In the genomic region with DNA sequence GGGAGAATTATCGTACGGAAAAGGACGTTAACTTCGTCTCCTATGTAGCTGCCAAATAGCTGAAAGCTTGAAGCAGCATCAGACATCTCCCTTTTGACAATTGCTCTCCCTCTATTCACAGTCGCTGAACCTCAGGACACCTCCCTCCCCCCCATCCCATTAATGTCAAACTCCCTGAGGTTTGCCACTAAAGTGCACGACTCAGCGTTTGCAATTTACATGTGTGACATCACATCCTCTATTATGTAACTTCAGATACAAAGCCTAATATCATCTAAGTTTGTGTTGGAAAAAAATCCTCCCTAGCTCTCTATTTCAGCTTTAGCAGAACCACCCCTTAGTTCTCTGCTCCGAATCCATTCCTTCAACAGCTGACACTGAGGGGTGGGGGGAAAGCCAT, we compare ENCODE assay signal across 12 cellular contexts. TPM values are rescaled to one million over a fixed set of nuclear protein-coding genes. Genes with fewer than 3 reads are reported as not detected.
DNase-seq lines count a peak whose midpoint lies in the region; ATAC-seq and TF ChIP-seq lines count a peak whose summit lies in the region.
"Had no signal": no experiment of that assay in that cellular context is flagged by ENCODE, and none has a peak within 500 bp of the region (broad histone marks: within the 10 kb centered on the region; RNA-seq: fewer than 3 reads in every experiment).

No MANE protein-coding gene starts in this region.

- WGBS in right cardiac atrium, result 3% methylated on average over 8 of the region's 8 CpGs
- 5 to 7% methylated on average over 8 of the region's 8 CpGs for WGBS in tibial nerve, 2 donors

- TF ChIP-seq POLR2A in tibial nerve (IDR thresholded peaks at IDR 0.05), result no peak

- H3K9me3 ChIP-seq in right cardiac atrium (ENCODE audit: control insufficient read depth, low read length), result no peaks in the 10 kb centered on the region
- no peaks in the 10 kb centered on the region for H3K9me3 ChIP-seq in tibial nerve
- H3K9me3 ChIP-seq: body of pancreas had no signal

- peak overlapping the region; percentile 41 for H3K4me3 Mint-ChIP-seq in activated T-helper 17 cell treated with anti-CD3 and anti-CD28 coated beads, Interleukin-2, amount 50 U/mL, for 72 hours

- peaks cover 7% of the 10 kb centered on the region for H3K4me1 Mint-ChIP-seq in activated T-helper 17 cell treated with anti-CD3 and anti-CD28 coated beads, Interleukin-2, amount 50 U/mL, for 72 hours

- H3K27me3 Mint-ChIP-seq in activated T-helper 17 cell treated with anti-CD3 and anti-CD28 coated beads, Interleukin-2, amount 50 U/mL, for 72 hours, result no peaks in the 10 kb centered on the region

- peak overlapping the region; percentile 37 for H3K4me3 ChIP-seq in right cardiac atrium (ENCODE audit: low read length)
- peak overlapping the region in 2 of 4 donors; percentile 7 to 33 for H3K4me3 ChIP-seq in tibial nerve
- H3K4me3 ChIP-seq: body of pancreas had no signal

- no peak overlapping the region for H3K27ac Mint-ChIP-seq in activated T-helper 17 cell treated with anti-CD3 and anti-CD28 coated beads, Interleukin-2, amount 50 U/mL, for 72 hours
- H3K27ac Mint-ChIP-seq: stimulated activated naive CD8-positive, alpha-beta T cell treated with anti-CD3 and anti-CD28 coated beads, Interleukin-15, Interleukin-2, amounts not matched to agents 100 ng/mL and 50 ng/mL, for 24 hours had no signal

- ATAC-seq in right cardiac atrium, result peak; percentile 1 to 6
- ATAC-seq in left cardiac atrium, result no peak
- ATAC-seq in activated T-helper 17 cell treated with anti-CD3 and anti-CD28 coated beads, Interleukin-2, amount 50 U/mL, for 72 hours (replicated peaks), result no peak
- no peak for ATAC-seq in HG02852 (IDR thresholded peaks at IDR 0.05; ENCODE audit: unreplicated experiment)
- ATAC-seq in GM19351 (IDR thresholded peaks at IDR 0.05; ENCODE audit: unreplicated experiment), result no peak
- ATAC-seq: body of pancreas had no signal

- no peaks in the 10 kb centered on the region for H3K27me3 ChIP-seq in right cardiac atrium (ENCODE audit: control insufficient read depth, insufficient read depth)
- H3K27me3 ChIP-seq in tibial nerve, result no peaks in the 10 kb centered on the region
- H3K27me3 ChIP-seq: body of pancreas had no signal

- H3K36me3 ChIP-seq in tibial nerve, result no peaks in the 10 kb centered on the region

- DNase-seq in right cardiac atrium, result no peak
- DNase-seq in left cardiac atrium, result no peak
- peak; percentile 2 for DNase-seq in iris pigment epithelial cell (ENCODE audit: low read depth)
- no peak for DNase-seq in tibial nerve (ENCODE audit: low spot score in 2 of 2)
- no peak for DNase-seq in NCI-H1436 treated with DMSO at 0.1 percent for 48 hours (lab: John Stamatoyannopoulos, UW)
- DNase-seq: mammary epithelial cell had no signal

- H3K9me3 Mint-ChIP-seq in activated T-helper 17 cell treated with anti-CD3 and anti-CD28 coated beads, Interleukin-2, amount 50 U/mL, for 72 hours, result no peaks in the 10 kb centered on the region
- H3K9me3 Mint-ChIP-seq: stimulated activated naive CD8-positive, alpha-beta T cell treated with anti-CD3 and anti-CD28 coated beads, Interleukin-15, Interleukin-2, amounts not matched to agents 100 ng/mL and 50 ng/mL, for 24 hours had no signal

- H3K27ac ChIP-seq in right cardiac atrium (ENCODE audit: low read length) (no peak overlapping the region), tibial nerve (peak overlapping the region in 3 of 4 donors; percentile 33 to 46 (median 34))
- H3K27ac ChIP-seq: C4-2B had no signal

- no peak for TF ChIP-seq CTCF in tibial nerve (IDR thresholded peaks at IDR 0.05)

- intact Hi-C loops in right cardiac atrium (cut with DNase I) (loop anchor here in 2 of 4 donors (10.0 kb wide), 2 partner anchors 263 to 393 kb away; no protein-coding TSS in a partner anchor), left cardiac atrium (cut with DNase I) (loop anchor here in 1 of 2 donors (10.0 kb wide), 1 partner anchor 163 kb away; no protein-coding TSS in a partner anchor)

- TF ChIP-seq EP300 in tibial nerve (IDR thresholded peaks at IDR 0.05), result no peak

- H3K4me1 ChIP-seq in right cardiac atrium (ENCODE audit: control insufficient read depth, insufficient read depth, low read length), result no peaks in the 10 kb centered on the region
- peaks cover 0 to 22% (median 4%) of the 10 kb centered on the region in 4 donors for H3K4me1 ChIP-seq in tibial nerve

- H3K36me3 Mint-ChIP-seq in activated T-helper 17 cell treated with anti-CD3 and anti-CD28 coated beads, Interleukin-2, amount 50 U/mL, for 72 hours (ENCODE audit: low read depth), result peaks cover 4% of the 10 kb centered on the region

RNA-seq across cellular contexts. Expression of gene NR3C2, which starts 5.5 kb away (rescaled TPM):
- total RNA-seq in right cardiac atrium, result 10 to 100 TPM; 19.8 to 27.9 (median 25.1) TPM
- 5.9 TPM for polyA plus RNA-seq in right cardiac atrium
- 10 to 100 TPM; 18.4 to 23.8 TPM for total RNA-seq in left cardiac atrium
- 1 to 10 TPM; 7.1 to 7.8 TPM for total RNA-seq in activated T-helper 17 cell treated with anti-CD3 and anti-CD28 coated beads, Interleukin-2, amount 50 U/mL, for 72 hours
- total RNA-seq in tibial nerve, result 10 to 100 TPM; 13.1 to 24.1 (median 14.6) TPM

Comparison
In these comparisons a context has a peak if more than half of its experiments do, and no peak if none do; other contexts are left out.
1. ATAC-seq: peak in right cardiac atrium (2 of 2); none in left cardiac atrium (0 of 2), activated T-helper 17 cell treated with anti-CD3 and anti-CD28 coated beads, Interleukin-2, amount 50 U/mL, for 72 hours (single experiment), HG02852 (single experiment) and GM19351 (single experiment).